24 cellular contexts compared by ENCODE assay signal in the genomic region with DNA sequence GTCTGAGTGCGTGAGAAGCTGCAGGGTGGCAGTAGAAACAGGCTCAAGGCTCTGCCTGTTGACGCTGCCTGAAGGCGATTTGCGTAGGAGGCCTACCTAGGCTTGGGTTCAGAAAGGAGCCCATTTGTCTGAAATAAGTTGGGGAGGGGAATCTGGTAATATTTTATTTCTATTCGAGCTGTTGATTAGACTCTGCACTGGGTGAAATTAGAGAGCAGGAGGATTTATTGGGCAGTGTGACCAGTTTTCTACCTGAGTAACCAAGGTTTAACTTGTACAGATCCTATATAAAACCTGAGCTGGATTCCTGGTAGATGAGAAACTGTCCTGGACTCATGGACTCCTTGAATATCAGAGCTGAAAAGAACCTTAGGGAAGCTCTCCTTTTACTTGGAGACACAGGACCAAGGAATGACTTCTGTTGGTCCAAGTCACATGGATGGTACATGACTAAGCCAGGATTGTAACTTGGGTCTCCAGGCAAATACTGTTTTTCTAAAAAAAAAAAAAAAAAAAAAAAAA.
"Had no signal": no experiment of that assay in that cellular context is flagged by ENCODE, and none has a peak within 500 bp of the region (broad histone marks: within the 10 kb centered on the region; RNA-seq: fewer than 3 reads in every experiment).

No MANE protein-coding gene starts in this region.

- H3K27ac Mint-ChIP-seq: natural killer cell; stimulated activated effector memory CD8-positive, alpha-beta T cell treated with anti-CD3 and anti-CD28 coated beads, Interleukin-12 subunit alpha, Interleukin-12 subunit beta, amount 100 ng/mL, for 72 hours had no signal

- H3K4me3 Mint-ChIP-seq: natural killer cell; neural crest cell; stimulated activated effector memory CD8-positive, alpha-beta T cell treated with anti-CD3 and anti-CD28 coated beads, Interleukin-12 subunit alpha, Interleukin-12 subunit beta, amount 100 ng/mL, for 72 hours had no signal

- H3K36me3 Mint-ChIP-seq: natural killer cell; stimulated activated effector memory CD8-positive, alpha-beta T cell treated with anti-CD3 and anti-CD28 coated beads, Interleukin-12 subunit alpha, Interleukin-12 subunit beta, amount 100 ng/mL, for 72 hours had no signal

- H3K4me1 Mint-ChIP-seq: natural killer cell; stimulated activated effector memory CD8-positive, alpha-beta T cell treated with anti-CD3 and anti-CD28 coated beads, Interleukin-12 subunit alpha, Interleukin-12 subunit beta, amount 100 ng/mL, for 72 hours had no signal

- DNase-seq: dorsolateral prefrontal cortex; effector CD4-positive, alpha-beta T cell; foreskin melanocyte; glutamatergic neuron; heart right ventricle; hippocampal formation; left colon; left ventricle myocardium superior; lower lobe of right lung; natural killer cell; pancreas; stimulated activated CD4-positive, alpha-beta T cell treated with anti-CD3 and anti-CD28 coated beads, Interleukin-12 subunit alpha, Interleukin-12 subunit beta, amount 100 ng/mL, for 4 hours; stimulated activated CD4-positive, alpha-beta T cell treated with anti-CD3 and anti-CD28 coated beads, Interleukin-1b, Interleukin-23, amount 100 ng/mL, for 48 hours; stimulated activated CD4-positive, alpha-beta T cell treated with anti-CD3 and anti-CD28 coated beads, Interleukin-4, amount 100 ng/mL, for 1 hour; stimulated activated naive CD8-positive, alpha-beta T cell treated with anti-CD3 and anti-CD28 coated beads, Interleukin-15, Interleukin-2, amounts not matched to agents 100 U/mL and 50 U/mL, for 24 hours; substantia nigra; testis; upper lobe of right lung; uterus had no signal

- H3K9me3 Mint-ChIP-seq: natural killer cell; neural crest cell; stimulated activated effector memory CD8-positive, alpha-beta T cell treated with anti-CD3 and anti-CD28 coated beads, Interleukin-12 subunit alpha, Interleukin-12 subunit beta, amount 100 ng/mL, for 72 hours had no signal

- ATAC-seq: heart right ventricle; left colon; left ventricle myocardium superior; lower lobe of right lung; natural killer cell; pancreas; sciatic nerve; stimulated activated effector memory CD8-positive, alpha-beta T cell treated with anti-CD3 and anti-CD28 coated beads, Interleukin-12 subunit alpha, Interleukin-12 subunit beta, amount 100 ng/mL, for 72 hours; stimulated activated naive CD8-positive, alpha-beta T cell treated with anti-CD3 and anti-CD28 coated beads, Interleukin-15, Interleukin-2, amounts not matched to agents 100 U/mL and 50 U/mL, for 24 hours; upper lobe of right lung had no signal

- H3K4me3 ChIP-seq: dorsolateral prefrontal cortex, heart right ventricle, lower lobe of right lung, pancreas, smooth muscle cell, testis, tibial nerve, upper lobe of right lung, uterus had no signal
